ENCODE assay signal across 8 cellular contexts in the genomic region with DNA sequence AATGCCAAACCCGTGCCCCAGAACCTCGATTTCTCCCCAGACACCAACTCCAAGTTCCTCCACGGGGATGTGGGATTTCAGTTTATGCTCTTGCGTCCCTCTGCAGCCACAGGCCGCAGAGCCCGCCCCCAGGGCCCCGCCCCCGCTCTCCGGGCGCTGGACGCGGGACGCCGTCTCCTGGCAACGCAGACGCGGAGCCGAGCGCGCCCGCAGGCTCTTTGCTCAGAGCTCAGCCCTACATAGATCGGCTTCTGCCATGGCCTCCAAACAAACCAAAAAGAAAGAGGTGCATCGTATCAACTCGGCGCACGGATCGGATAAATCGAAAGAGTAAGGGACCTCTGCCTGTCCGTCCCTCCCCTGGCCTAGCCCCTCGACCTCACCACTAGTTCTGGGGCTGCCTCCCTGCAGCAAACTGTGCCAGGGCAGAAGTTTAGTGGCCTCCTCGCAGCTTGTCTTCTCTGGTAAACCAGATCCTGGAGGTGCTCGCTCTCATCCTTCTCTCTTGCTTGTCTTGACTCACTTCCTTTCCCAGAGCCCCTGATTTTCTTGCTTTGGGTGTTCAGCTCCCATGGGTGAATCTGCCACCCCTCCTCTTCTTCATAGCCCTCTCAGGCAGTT. TPM values are rescaled to one million over a fixed set of nuclear protein-coding genes. Genes with fewer than 3 reads are reported as not detected.
DNase-seq lines count a peak whose midpoint lies in the region; ATAC-seq and TF ChIP-seq lines count a peak whose summit lies in the region.

A gene (plus strand): TSS at position 188 of the 621 bp plus-strand sequence. CDS start 69 bp downstream, at position 257.

- H3K4me2 ChIP-seq in trophoblast cell (ENCODE audit: low read length) = peak within 1 kb of the TSS; percentile 74

- no peak within 1 kb of the TSS for H3K18ac ChIP-seq in trophoblast cell (ENCODE audit: low read length)

- no peaks in the 10 kb centered on the region for H3K4me1 ChIP-seq in ascending aorta
- peaks cover 4% of the 10 kb centered on the region for H3K4me1 ChIP-seq in right cardiac atrium (ENCODE audit: control insufficient read depth, insufficient read depth, low read length)
- H3K4me1 ChIP-seq in trophoblast cell (ENCODE audit: control insufficient read depth in 1 of 2, insufficient read depth in 2 of 2, low read length in 2 of 2) = peaks cover 0 to 5% of the 10 kb centered on the region in 2 experiments

- peak within 1 kb of the TSS; percentile 5 for H3K9ac ChIP-seq in trophoblast cell (ENCODE audit: low read length)

- no peak within 1 kb of the TSS for H2BK12ac ChIP-seq in trophoblast cell (ENCODE audit: low read length)

- H3K36me3 ChIP-seq in ascending aorta = no peaks in the 10 kb centered on the region
- H3K36me3 ChIP-seq in trophoblast cell (ENCODE audit: control insufficient read depth in 1 of 2, insufficient read depth in 2 of 2, low read length in 2 of 2) = no peaks in the 10 kb centered on the region

- peak within 1 kb of the TSS; percentile 56 for H2AFZ ChIP-seq in trophoblast cell (ENCODE audit: insufficient read depth, low read length, poor library complexity)

- no peaks in the 10 kb centered on the region for H3K27me3 ChIP-seq in ascending aorta
- H3K27me3 ChIP-seq in right cardiac atrium (ENCODE audit: control insufficient read depth, insufficient read depth) = no peaks in the 10 kb centered on the region
- H3K27me3 ChIP-seq in trophoblast cell (ENCODE audit: insufficient read depth, low read length) = no peaks in the 10 kb centered on the region

- ATAC-seq in GM18861 (IDR thresholded peaks at IDR 0.05; ENCODE audit: unreplicated experiment) (peak; percentile 58), right cardiac atrium (peak; percentile 95 to 96), HG02588 (IDR thresholded peaks at IDR 0.05; ENCODE audit: unreplicated experiment) (no peak)

- no peak within 1 kb of the TSS for H3K23ac ChIP-seq in trophoblast cell (ENCODE audit: low read length)

- H3K27ac ChIP-seq in ascending aorta = no peak within 1 kb of the TSS
- no peak within 1 kb of the TSS for H3K27ac ChIP-seq in right cardiac atrium (ENCODE audit: low read length)
- H3K27ac ChIP-seq in trophoblast cell (ENCODE audit: low read depth, low read length) = no peak within 1 kb of the TSS

- DNase-seq in MV-4-11 (lab: John Stamatoyannopoulos, UW) (peak; percentile 78), ascending aorta (ENCODE audit: low spot score in 2 of 2) (peak in 1 of 2 donors; percentile 65), right cardiac atrium (peak; percentile 70 to 90 (median 89)), trophoblast cell (peak; percentile 59 to 78), NCI-H2029 (lab: John Stamatoyannopoulos, UW) (no peak), germinal center (ENCODE audit: low spot score) (no peak)

- H2BK120ac ChIP-seq in trophoblast cell (ENCODE audit: insufficient read depth, low read length, poor library complexity) = no peak within 1 kb of the TSS

- no peak within 1 kb of the TSS for H3K14ac ChIP-seq in trophoblast cell (ENCODE audit: low read length)

- H4K8ac ChIP-seq in trophoblast cell (ENCODE audit: low read depth, low read length) = peak within 1 kb of the TSS; percentile 53

- no peak within 1 kb of the TSS for H3K4ac ChIP-seq in trophoblast cell (ENCODE audit: low read depth, low read length)

- no peak within 1 kb of the TSS for H4K12ac ChIP-seq in trophoblast cell (ENCODE audit: low read depth, low read length)

- H4K91ac ChIP-seq in trophoblast cell (ENCODE audit: low read depth, low read length) = no peak within 1 kb of the TSS

- intact Hi-C loops in ascending aorta (cut with DNase I) = no loop called here
- intact Hi-C loops in right cardiac atrium (cut with DNase I) = no loop called here

- no peaks in the 10 kb centered on the region for H3K79me2 ChIP-seq in trophoblast cell (ENCODE audit: control insufficient read depth, insufficient read depth, low read length, poor library complexity)

- H3K79me1 ChIP-seq in trophoblast cell (ENCODE audit: low read length) = no peaks in the 10 kb centered on the region

- no peak for TF ChIP-seq CTCF in ascending aorta (IDR thresholded peaks at IDR 0.05)

- H3K4me3 ChIP-seq in ascending aorta = peak within 1 kb of the TSS; percentile 47 to 57
- peak within 1 kb of the TSS; percentile 79 for H3K4me3 ChIP-seq in right cardiac atrium (ENCODE audit: low read length)
- peak within 1 kb of the TSS; percentile 59 for H3K4me3 ChIP-seq in trophoblast cell (ENCODE audit: low read depth, low read length)

- H2BK5ac ChIP-seq in trophoblast cell (ENCODE audit: low read depth, low read length, poor library complexity) = no peak within 1 kb of the TSS

- WGBS in right cardiac atrium = 4% methylated on average over 32 of the region's 32 CpGs
- WGBS in trophoblast cell (ENCODE audit: extremely low coverage, insufficient coverage, insufficient read length) = no CpG with 5 or more reads among the region's 32 CpGs

- no peak within 1 kb of the TSS for H2AK5ac ChIP-seq in trophoblast cell (ENCODE audit: low read length)

- H3K9me3 ChIP-seq in ascending aorta (no peaks in the 10 kb centered on the region), right cardiac atrium (ENCODE audit: control insufficient read depth, low read length) (no peaks in the 10 kb centered on the region), trophoblast cell (ENCODE audit: insufficient read depth, low read depth, low read length) (no peaks in the 10 kb centered on the region)

RNA-seq across cellular contexts. Expression of the gene that starts here (rescaled TPM):
- total RNA-seq in ascending aorta (not detected), right cardiac atrium (not detected)
- polyA plus RNA-seq in right cardiac atrium = not detected
- polyA plus RNA-seq in trophoblast cell (2013) = 0.10 and 0.12 TPM in 2 replicates

Comparison
In these comparisons a context has a peak if more than half of its experiments do, and no peak if none do; other contexts are left out.
1. Peak in DNase-seq, ATAC-seq and H3K4me3 ChIP-seq in right cardiac atrium; RNA of the gene not detected or under 1 TPM.
2. DNase-seq: peak in MV-4-11 (single experiment) and trophoblast cell (2 of 2); none in NCI-H2029 (single experiment) and germinal center (single experiment).
3. Peak in every context shown above with its lines, with median percentiles within 50 percentile points of each other: H3K4me3 ChIP-seq.